In the genomic region with DNA sequence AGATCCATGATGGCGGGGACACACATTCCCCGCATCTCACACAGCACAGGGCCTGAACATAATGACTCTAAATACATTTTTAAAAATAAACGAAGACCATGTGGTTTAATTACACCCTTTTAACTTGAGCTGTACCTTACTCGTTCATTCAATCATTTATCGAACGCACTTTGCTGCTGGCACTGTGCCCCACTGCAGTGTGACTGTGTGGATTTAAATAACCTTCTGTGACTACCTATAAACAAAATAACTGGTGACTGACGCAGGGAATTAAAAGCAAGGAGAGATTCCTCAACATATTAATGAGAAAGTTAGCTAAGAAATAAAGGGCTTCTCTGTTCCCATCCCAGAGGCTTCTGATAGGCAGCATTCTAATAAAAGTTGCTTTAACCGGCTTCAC, we compare ENCODE assay signal across 23 cellular contexts. TPM values are rescaled to one million over a fixed set of nuclear protein-coding genes. Genes with fewer than 3 reads are reported as not detected.
DNase-seq lines count a peak whose midpoint lies in the region; ATAC-seq and TF ChIP-seq lines count a peak whose summit lies in the region.
"Had no signal": no experiment of that assay in that cellular context is flagged by ENCODE, and none has a peak within 500 bp of the region (broad histone marks: within the 10 kb centered on the region; RNA-seq: fewer than 3 reads in every experiment).

No MANE protein-coding gene starts in this region.

- no peak for ATAC-seq in HG02678 (IDR thresholded peaks at IDR 0.05; ENCODE audit: unreplicated experiment)
- ATAC-seq: activated CD8-positive, alpha-beta T cell treated with anti-CD3 and anti-CD28 coated beads for 36 hours; esophagus mucosa; stimulated activated naive CD8-positive, alpha-beta T cell treated with anti-CD3 and anti-CD28 coated beads, Interleukin-15, Interleukin-2, amounts not matched to agents 100 U/mL and 50 U/mL, for 24 hours had no signal

- DNase-seq in DMS79 (lab: John Stamatoyannopoulos, UW) (peak; percentile 32), NCI-H748 treated with DMSO at 0.1 percent for 48 hours (lab: John Stamatoyannopoulos, UW) (peak; percentile 88), mucosa of gallbladder (ENCODE audit: low spot score) (peak; percentile 45), middle frontal gyrus (ENCODE audit: extremely low spot score, low spot score) (no peak), Peyer's patch (no peak)
- no peak for DNase-seq in activated CD4-positive, alpha-beta T cell treated with anti-CD3 and anti-CD28 coated beads, Interleukin-2, amount 10 ng/mL, durations not matched to agents 7 days and 5 days
- DNase-seq: activated CD8-positive, alpha-beta T cell treated with anti-CD3 and anti-CD28 coated beads for 36 hours; activated naive CD4-positive, alpha-beta T cell treated with Interleukin-2 at 50 U/mL for 16 hours; activated T-cell treated with anti-CD3 and anti-CD28 coated beads, Interleukin-2, amount 50 U/mL, for 24 hours; aorta; CD4-positive, alpha-beta T cell; DND-41; effector CD4-positive, alpha-beta T cell; Karpas-422; NCI-H146; OCI-M1; sigmoid colon; stimulated activated naive CD8-positive, alpha-beta T cell treated with anti-CD3 and anti-CD28 coated beads, Interleukin-15, Interleukin-2, amounts not matched to agents 100 U/mL and 50 U/mL, for 24 hours had no signal

- CTCF ChIA-PET in activated CD4-positive, alpha-beta T cell treated with anti-CD3 and anti-CD28 coated beads, Interleukin-2, amount 10 ng/mL, durations not matched to agents 7 days and 5 days (lab: Charles Lee), result no interaction called here

- peak overlapping the region; percentile 39 for H3K9ac ChIP-seq in HUES6 (ENCODE audit: low read length)

- no peaks in the 10 kb centered on the region for H3K9me3 Mint-ChIP-seq in activated CD4-positive, alpha-beta T cell treated with anti-CD3 and anti-CD28 coated beads, Interleukin-2, amount 10 ng/mL, durations not matched to agents 7 days and 5 days
- H3K9me3 Mint-ChIP-seq: activated CD8-positive, alpha-beta T cell treated with anti-CD3 and anti-CD28 coated beads for 36 hours; activated T-cell treated with anti-CD3 and anti-CD28 coated beads, Interleukin-2, amount 50 U/mL, for 24 hours; CD4-positive, alpha-beta T cell; T-helper 1 cell treated with Interleukin-12 subunit alpha and Interleukin-12 subunit beta and Interleukin-4 antibody, amounts not matched to agents 30 μg/mL and 1 μg/mL, for 36 hours had no signal

- H3K4me3 Mint-ChIP-seq in activated CD4-positive, alpha-beta T cell treated with anti-CD3 and anti-CD28 coated beads, Interleukin-2, amount 10 ng/mL, durations not matched to agents 7 days and 5 days, result no peak overlapping the region
- H3K4me3 Mint-ChIP-seq: activated CD8-positive, alpha-beta T cell treated with anti-CD3 and anti-CD28 coated beads for 36 hours; activated T-cell treated with anti-CD3 and anti-CD28 coated beads, Interleukin-2, amount 50 U/mL, for 24 hours; CD4-positive, alpha-beta T cell; T-helper 1 cell treated with Interleukin-12 subunit alpha and Interleukin-12 subunit beta and Interleukin-4 antibody, amounts not matched to agents 30 μg/mL and 1 μg/mL, for 36 hours had no signal

- no peaks in the 10 kb centered on the region for H3K4me1 Mint-ChIP-seq in activated CD4-positive, alpha-beta T cell treated with anti-CD3 and anti-CD28 coated beads, Interleukin-2, amount 10 ng/mL, durations not matched to agents 7 days and 5 days

- peak overlapping the region; percentile 18; the same call in 1 of the 2 replicates for H3K4me3 ChIP-seq in HUES6 (ENCODE audit: low read depth, low read length)
- no peak overlapping the region for H3K4me3 ChIP-seq in Peyer's patch
- H3K4me3 ChIP-seq: sigmoid colon, tibial nerve had no signal

- no peak overlapping the region for H3K27ac Mint-ChIP-seq in activated CD4-positive, alpha-beta T cell treated with anti-CD3 and anti-CD28 coated beads, Interleukin-2, amount 10 ng/mL, durations not matched to agents 7 days and 5 days
- H3K27ac Mint-ChIP-seq: activated CD8-positive, alpha-beta T cell treated with anti-CD3 and anti-CD28 coated beads for 36 hours; activated T-cell treated with anti-CD3 and anti-CD28 coated beads, Interleukin-2, amount 50 U/mL, for 24 hours; CD4-positive, alpha-beta T cell; T-helper 1 cell treated with Interleukin-12 subunit alpha and Interleukin-12 subunit beta and Interleukin-4 antibody, amounts not matched to agents 30 μg/mL and 1 μg/mL, for 36 hours had no signal

- POLR2A ChIA-PET in activated CD4-positive, alpha-beta T cell treated with anti-CD3 and anti-CD28 coated beads, Interleukin-2, amount 10 ng/mL, durations not matched to agents 7 days and 5 days (lab: Charles Lee), result no interaction called here

- H3K4me1 ChIP-seq in HUES6 (ENCODE audit: control insufficient read depth, insufficient read depth, low read length) (peaks cover 51% of the 10 kb centered on the region), Peyer's patch (no peaks in the 10 kb centered on the region)
- H3K4me1 ChIP-seq: tibial nerve had no signal

- no peak for TF ChIP-seq POLR2A in Peyer's patch (IDR thresholded peaks at IDR 0.05)

- peaks cover 19% of the 10 kb centered on the region for H3K27me3 Mint-ChIP-seq in activated CD4-positive, alpha-beta T cell treated with anti-CD3 and anti-CD28 coated beads, Interleukin-2, amount 10 ng/mL, durations not matched to agents 7 days and 5 days

- peaks cover 16% of the 10 kb centered on the region for H3K27me3 ChIP-seq in HUES6 (ENCODE audit: control insufficient read depth, insufficient read depth, low read length)
- H3K27me3 ChIP-seq in Peyer's patch, result peaks cover 0 to 4% of the 10 kb centered on the region in 2 donors
- H3K27me3 ChIP-seq: sigmoid colon, tibial nerve had no signal

- H3K9me3 ChIP-seq in HUES6 (ENCODE audit: control insufficient read depth, insufficient read depth, low read depth, low read length), result no peaks in the 10 kb centered on the region
- no peaks in the 10 kb centered on the region for H3K9me3 ChIP-seq in Peyer's patch
- H3K9me3 ChIP-seq: sigmoid colon, tibial nerve had no signal

- no peaks in the 10 kb centered on the region for H3K36me3 Mint-ChIP-seq in activated CD4-positive, alpha-beta T cell treated with anti-CD3 and anti-CD28 coated beads, Interleukin-2, amount 10 ng/mL, durations not matched to agents 7 days and 5 days (ENCODE audit: low read depth)

- no peak for TF ChIP-seq CTCF in Peyer's patch (IDR thresholded peaks at IDR 0.05)

- peak overlapping the region; percentile 41 for H3K27ac ChIP-seq in HUES6 (ENCODE audit: low read depth, low read length)
- no peak overlapping the region for H3K27ac ChIP-seq in Peyer's patch
- H3K27ac ChIP-seq: sigmoid colon, tibial nerve had no signal

- H3K36me3 ChIP-seq in HUES6 (ENCODE audit: control insufficient read depth, insufficient read depth, low read length) (no peaks in the 10 kb centered on the region), Peyer's patch (no peaks in the 10 kb centered on the region)
- H3K36me3 ChIP-seq: sigmoid colon, tibial nerve had no signal

RNA-seq across cellular contexts. Expression of a gene that starts 10.9 kb away (rescaled TPM):
- total RNA-seq in mucosa of gallbladder (10.4 TPM), Peyer's patch (10 to 100 TPM in 2 of 4 donors, 1 to 10 TPM in 2; 5.8 to 18.8 (median 11.4) TPM)
- under 1 TPM; 0.10 to 0.12 TPM for total RNA-seq in activated CD4-positive, alpha-beta T cell treated with anti-CD3 and anti-CD28 coated beads, Interleukin-2, amount 10 ng/mL, durations not matched to agents 7 days and 5 days

RNA-seq across cellular contexts. Expression of a gene that starts 50.3 kb away (rescaled TPM):
- total RNA-seq in mucosa of gallbladder (not detected), Peyer's patch (under 1 TPM in 1 of 4 donors, not detected in 3; 0.27 TPM)
- total RNA-seq in activated CD4-positive, alpha-beta T cell treated with anti-CD3 and anti-CD28 coated beads, Interleukin-2, amount 10 ng/mL, durations not matched to agents 7 days and 5 days, result not detected
- total RNA-seq: activated CD8-positive, alpha-beta T cell treated with anti-CD3 and anti-CD28 coated beads for 36 hours; aorta; CD4-positive, alpha-beta T cell; esophagus mucosa; tibial nerve had no signal

Comparison
In these comparisons a context has a peak if more than half of its experiments do, and no peak if none do; other contexts are left out.
1. DNase-seq: peak in DMS79 (single experiment), NCI-H748 treated with DMSO at 0.1 percent for 48 hours (single experiment) and mucosa of gallbladder (single experiment); none in middle frontal gyrus (single experiment), Peyer's patch (0 of 3) and activated CD4-positive, alpha-beta T cell treated with anti-CD3 and anti-CD28 coated beads, Interleukin-2, amount 10 ng/mL, durations not matched to agents 7 days and 5 days (single experiment).
2. RNA of a gene that starts 10.9 kb away (total RNA-seq): 5.8 to 18.8 TPM in Peyer's patch and 10.4 TPM in mucosa of gallbladder (single experiment); 0.10 to 0.12 TPM in activated CD4-positive, alpha-beta T cell treated with anti-CD3 and anti-CD28 coated beads, Interleukin-2, amount 10 ng/mL, durations not matched to agents 7 days and 5 days; every median in the first group is over 4 times any median in the second.